8 cellular contexts compared by ENCODE assay signal in genomic region chr3:183285828-183286457, GRCh38. TPM values are rescaled to one million over a fixed set of nuclear protein-coding genes. Genes with fewer than 3 reads are reported as not detected.
DNase-seq lines count a peak whose midpoint lies in the region; ATAC-seq and TF ChIP-seq lines count a peak whose summit lies in the region.

No MANE protein-coding gene starts in this region.

- H3K9me3 ChIP-seq in left lung = no peaks in the 10 kb centered on the region

- no peaks in the 10 kb centered on the region for H3K27me3 ChIP-seq in left lung

- no peak overlapping the region for H3K4me3 ChIP-seq in left lung

- ATAC-seq in GM18505 (IDR thresholded peaks at IDR 0.05; ENCODE audit: unreplicated experiment) = peak; percentile 96
- peak; percentile 98 for ATAC-seq in HG02798 (IDR thresholded peaks at IDR 0.05; ENCODE audit: poor library complexity, unreplicated experiment)
- peak; percentile 88 to 91 for ATAC-seq in activated CD4-positive, CD25-positive, alpha-beta regulatory T cell treated with anti-CD3 and anti-CD28 coated beads, Interleukin-2, amount 50 U/mL, for 24 hours
- peak; percentile 93 for ATAC-seq in left lung

- no peaks in the 10 kb centered on the region for H3K36me3 ChIP-seq in left lung

- DNase-seq in NCI-H2029 treated with DMSO at 0.1 percent for 48 hours (lab: John Stamatoyannopoulos, UW) = peak; percentile 75
- peak in 51 of 61 donors; percentile 6 to 93 (median 40) for DNase-seq in caudate nucleus (lab: John Stamatoyannopoulos, UW)
- DNase-seq in left lung = peak; percentile 91 to 92
- DNase-seq in stimulated activated CD4-positive, alpha-beta T cell treated with anti-CD3 and anti-CD28 coated beads, TNF-alpha, amount 100 ng/mL, for 1 hour (ENCODE audit: low read depth in 3 of 3, low spot score in 1 of 3) = peak; percentile 72 to 84 (median 76)
- no peak for DNase-seq in NCI-H187 (lab: John Stamatoyannopoulos, UW)

- H3K4me1 ChIP-seq in left lung = peaks cover 7 to 33% of the 10 kb centered on the region in 2 donors

- TF ChIP-seq CTCF in left lung (IDR thresholded peaks at IDR 0.05) = no peak

- peak; percentile 33 for TF ChIP-seq POLR2A in GM18505 (IDR thresholded peaks at IDR 0.05; ENCODE audit: borderline replicate concordance, extremely low read depth, insufficient read depth, insufficient read length)

- intact Hi-C loops in left lung (cut with DNase I) = no loop called here

- H3K27ac ChIP-seq in caudate nucleus (ENCODE audit: low read depth, low read length) (no peak overlapping the region), left lung (peak overlapping the region; percentile 70 to 84)

RNA-seq across cellular contexts. Expression of gene B3GNT5, which starts 32.9 kb away (rescaled TPM):
- 10 to 100 TPM; 21.7 to 45.2 TPM for total RNA-seq in left lung

Comparison
In these comparisons a context has a peak if more than half of its experiments do, and no peak if none do; other contexts are left out.
1. DNase-seq: peak in NCI-H2029 treated with DMSO at 0.1 percent for 48 hours (single experiment), caudate nucleus (51 of 61), left lung (2 of 2) and stimulated activated CD4-positive, alpha-beta T cell treated with anti-CD3 and anti-CD28 coated beads, TNF-alpha, amount 100 ng/mL, for 1 hour (3 of 3); none in NCI-H187 (0 of 2).
2. Peak in every context shown above with its lines, with median percentiles within 50 percentile points of each other: ATAC-seq.